ENCODE assay signal across 1 cellular context in genomic region chr20:31987744-31988143, GRCh38.
TF ChIP-seq lines count a peak whose summit lies in the region.

No MANE protein-coding gene starts in this region.

TF ChIP-seq in GM23338, 12 proteins besides CTCF, POLR2A, EP300 and RAD21 (continued from another document):
- TF ChIP-seq REST (IDR thresholded peaks at IDR 0.05; ENCODE audit: unreplicated experiment) (no peak), EZH2phosphoT487 (IDR thresholded peaks at IDR 0.05; ENCODE audit: unreplicated experiment) (no peak), CREB1 (CRISPR knock-in tag; IDR thresholded peaks at IDR 0.05; ENCODE audit: low read depth) (no peak), ETS1 (IDR thresholded peaks at IDR 0.05) (no peak)
TF ChIP-seq in GM23338: peak in this region for 0.
